ENCODE assay signal across 8 cellular contexts in the genomic region with DNA sequence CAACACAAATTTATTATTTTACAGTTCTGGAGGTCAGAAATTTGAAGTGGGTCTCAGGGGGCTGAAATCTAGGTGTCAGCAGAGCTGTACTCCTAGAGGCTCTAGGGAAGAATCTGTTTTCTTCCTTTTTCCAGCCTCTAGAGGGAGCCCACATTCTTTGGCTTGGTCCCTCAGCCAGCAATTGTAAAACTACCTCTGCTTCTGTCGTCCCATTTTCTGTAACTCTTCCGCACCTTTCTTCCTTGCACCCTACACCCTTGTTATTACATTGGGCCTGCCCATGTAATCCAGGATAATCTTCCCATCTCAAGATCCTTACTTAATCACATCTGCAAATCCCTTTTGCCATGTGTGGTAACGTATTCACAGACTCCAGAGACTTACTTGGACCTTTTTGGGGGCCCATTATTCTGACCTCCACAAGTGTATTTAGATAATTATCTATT. TPM values are rescaled to one million over a fixed set of nuclear protein-coding genes. Genes with fewer than 3 reads are reported as not detected.
DNase-seq lines count a peak whose midpoint lies in the region; ATAC-seq and TF ChIP-seq lines count a peak whose summit lies in the region.

No MANE protein-coding gene starts in this region.

- H3K27ac ChIP-seq in cardiac muscle cell: no peak overlapping the region
- H3K27ac ChIP-seq in prostate gland: no peak overlapping the region

- intact Hi-C loops in prostate gland (cut with DNase I): no loop called here
- intact Hi-C loops in posterior vena cava (cut with DNase I): loop anchor here in 1 of 2 donors (2.0 kb wide), 1 partner anchor 61 kb away; no protein-coding TSS in a partner anchor

- no peak overlapping the region for H3K4me3 ChIP-seq in cardiac muscle cell
- no peak overlapping the region for H3K4me3 ChIP-seq in prostate gland

- DNase-seq in DMS53 treated with DMSO at 0.1 percent for 48 hours (lab: John Stamatoyannopoulos, UW; ENCODE audit: unreplicated experiment) (peak; percentile 69), KG1 (lab: John Stamatoyannopoulos, UW) (peak; percentile 49), OCI-M2 (lab: John Stamatoyannopoulos, UW; ENCODE audit: unreplicated experiment) (peak; percentile 27), cardiac muscle cell (ENCODE audit: low read depth in 1 of 2, low spot score in 1 of 2) (peak; percentile 65 to 73), prostate gland (ENCODE audit: low spot score) (peak; percentile 52), posterior vena cava (ENCODE audit: low spot score) (no peak)
- peak; percentile 29 for DNase-seq in activated naive CD4-positive, alpha-beta T cell treated with anti-CD3 and anti-CD28 coated beads, Interleukin-2, amount 50 U/mL, for 16 hours

- no peak for ATAC-seq in GM18873 (IDR thresholded peaks at IDR 0.05; ENCODE audit: low FRiP score, unreplicated experiment)

- WGBS in prostate gland: 27% methylated on average over 3 of the region's 3 CpGs

- H3K9me3 ChIP-seq in cardiac muscle cell (ENCODE audit: low read depth) (no peaks in the 10 kb centered on the region), prostate gland (no peaks in the 10 kb centered on the region)

- H3K27me3 ChIP-seq in cardiac muscle cell (no peaks in the 10 kb centered on the region), prostate gland (replicated peaks; ENCODE audit: insufficient read depth) (no peaks in the 10 kb centered on the region)

- no peak for TF ChIP-seq POLR2A in prostate gland (IDR thresholded peaks at IDR 0.05)

- H3K4me1 ChIP-seq in cardiac muscle cell (ENCODE audit: low read depth): peaks cover 11% of the 10 kb centered on the region
- no peaks in the 10 kb centered on the region for H3K4me1 ChIP-seq in prostate gland (replicated peaks)

- peak; percentile 91 for TF ChIP-seq CTCF in cardiac muscle cell (IDR thresholded peaks at IDR 0.05; ENCODE audit: low read depth, low read length)
- peak; percentile 46 to 78 (median 72) for TF ChIP-seq CTCF in prostate gland (IDR thresholded peaks at IDR 0.05)

- H3K36me3 ChIP-seq in cardiac muscle cell (no peaks in the 10 kb centered on the region), prostate gland (no peaks in the 10 kb centered on the region)

RNA-seq across cellular contexts. Expression of a gene that starts 24.8 kb away (rescaled TPM):
- total RNA-seq in cardiac muscle cell (26.8 and 37.5 TPM in 2 replicates), prostate gland (10 to 100 TPM; 21.2 to 30.3 TPM), posterior vena cava (1 to 10 TPM; 9.4 to 9.8 TPM)
- polyA plus RNA-seq in cardiac muscle cell: 42.6 and 61.9 TPM in 2 replicates

RNA-seq across cellular contexts. Expression of a gene that starts 59.6 kb away (rescaled TPM):
- 14.6 and 19.3 TPM in 2 replicates for total RNA-seq in cardiac muscle cell
- 58.9 and 103 TPM in 2 replicates for polyA plus RNA-seq in cardiac muscle cell
- 10 to 100 TPM; 61.7 to 72.1 TPM for total RNA-seq in prostate gland
- 100 to 1,000 TPM; 244 to 281 TPM for total RNA-seq in posterior vena cava
